Comparison of ENCODE assay signal across 8 cellular contexts in genomic region chr9:91197232-91198181, GRCh38.
DNase-seq lines count a peak whose midpoint lies in the region; ATAC-seq and TF ChIP-seq lines count a peak whose summit lies in the region.

No MANE protein-coding gene starts in this region.

- H3K9me3 ChIP-seq in gastroesophageal sphincter (no peaks in the 10 kb centered on the region), psoas muscle (peaks cover 2% of the 10 kb centered on the region)

- POLR2A ChIA-PET in RWPE1 (lab: Yijun Ruan, JAX; ENCODE audit: low non-redundant PET), result no interaction called here

- H3K4me1 ChIP-seq in gastroesophageal sphincter (peaks cover 8 to 67% (median 32%) of the 10 kb centered on the region in 3 donors), psoas muscle (peaks cover 48% of the 10 kb centered on the region)

- CTCF ChIA-PET in RWPE1 (lab: Yijun Ruan, JAX), result interaction anchor here (0.6 to 0.9 kb wide), 3 partner anchors 10 to 76 kb away, joined by 3 to 5 read pairs (median 5); no protein-coding TSS in a partner anchor

- DNase-seq in HCEC 1CT (peak; percentile 96), RWPE1 (ENCODE audit: low spot score) (peak; percentile 92), psoas muscle (peak; percentile 64 to 77)
- DNase-seq in activated effector memory CD4-positive, alpha-beta T cell treated with Interleukin-2 at 50 U/mL for 16 hours, result no peak

- TF ChIP-seq CTCF in RWPE1 (conservative IDR thresholded peaks at IDR 0.05; ENCODE audit: low read depth) (no peak), gastroesophageal sphincter (IDR thresholded peaks at IDR 0.05) (no peak), psoas muscle (IDR thresholded peaks at IDR 0.05) (no peak)

- no peaks in the 10 kb centered on the region for H3K36me3 ChIP-seq in gastroesophageal sphincter
- H3K36me3 ChIP-seq in psoas muscle (ENCODE audit: insufficient read depth in 1 of 2, low read depth in 1 of 2), result no peaks in the 10 kb centered on the region

- H3K27me3 ChIP-seq in gastroesophageal sphincter, result no peaks in the 10 kb centered on the region
- no peaks in the 10 kb centered on the region for H3K27me3 ChIP-seq in psoas muscle (ENCODE audit: insufficient read depth in 3 of 3, low read length in 2 of 3)

- WGBS in gastroesophageal sphincter (ENCODE audit: low coverage in 1 of 2), 2 donors, result 22 to 30% methylated on average over 13 of the region's 13 CpGs
- 30 to 44% (median 34%) methylated on average over 13 of the region's 13 CpGs for WGBS in psoas muscle, 3 donors

- ATAC-seq in gastroesophageal sphincter (peak; percentile 79), psoas muscle (peak; percentile 52 to 69 (median 62)), GM18873 (IDR thresholded peaks at IDR 0.05; ENCODE audit: low FRiP score, unreplicated experiment) (no peak), HG03097 (IDR thresholded peaks at IDR 0.05; ENCODE audit: low FRiP score, unreplicated experiment) (no peak), HG03432 (IDR thresholded peaks at IDR 0.05; ENCODE audit: unreplicated experiment) (no peak)

- no peak for TF ChIP-seq POLR2A in gastroesophageal sphincter (IDR thresholded peaks at IDR 0.05)

- H3K4me3 ChIP-seq in gastroesophageal sphincter (no peak overlapping the region), psoas muscle (peak overlapping the region; percentile 35)

- TF ChIP-seq EP300 in gastroesophageal sphincter (IDR thresholded peaks at IDR 0.05), result peak; percentile 81

- H3K27ac ChIP-seq in RWPE1 (no peak overlapping the region), gastroesophageal sphincter (peak overlapping the region; percentile 79 to 99 (median 98)), psoas muscle (peak overlapping the region; percentile 100)

- intact Hi-C loops in psoas muscle (cut with DNase I), result loop anchor here (5.0 to 10.0 kb wide), 3 partner anchors 105 to 283 kb away; no protein-coding TSS in a partner anchor

Comparison
In these comparisons a context has a peak if more than half of its experiments do, and no peak if none do; other contexts are left out.
1. ATAC-seq: peak in gastroesophageal sphincter (single experiment) and psoas muscle (4 of 4); none in GM18873 (single experiment), HG03097 (single experiment) and HG03432 (single experiment).